In genomic region chr20:17611290-17611539, GRCh38 we compare ENCODE assay signal across 9 cellular contexts. TPM values are rescaled to one million over a fixed set of nuclear protein-coding genes. Genes with fewer than 3 reads are reported as not detected.
DNase-seq lines count a peak whose midpoint lies in the region; ATAC-seq, FAIRE-seq and TF ChIP-seq lines count a peak whose summit lies in the region.
"Had no signal": no experiment of that assay in that cellular context is flagged by ENCODE, and none has a peak within 500 bp of the region (broad histone marks: within the 10 kb centered on the region; RNA-seq: fewer than 3 reads in every experiment).

No MANE protein-coding gene starts in this region.

- H3K36me3 ChIP-seq in body of pancreas (replicated peaks in 1 of 2; ENCODE audit: insufficient read depth in 1 of 2, low read depth in 2 of 2): peaks cover 8 to 9% of the 10 kb centered on the region in 2 donors
- peaks cover 6% of the 10 kb centered on the region for H3K36me3 ChIP-seq in mucosa of descending colon (ENCODE audit: low read depth)

- no peak for FAIRE-seq in A549 (lab: Jason Lieb, UNC)
- FAIRE-seq: G401.6 had no signal

- TF ChIP-seq CTCF in A549 (IDR thresholded peaks at IDR 0.05): no peak
- TF ChIP-seq CTCF in body of pancreas (IDR thresholded peaks at IDR 0.05): peak in 1 of 7 experiments; percentile 60
- no peak for TF ChIP-seq CTCF in mucosa of descending colon (IDR thresholded peaks at IDR 0.05)

- H3K4me3 ChIP-seq in A549: no peak overlapping the region
- H3K4me3 ChIP-seq in body of pancreas: no peak overlapping the region
- H3K4me3 ChIP-seq in mucosa of descending colon: no peak overlapping the region

- H3K4me1 ChIP-seq in A549: peaks cover 18% of the 10 kb centered on the region; the same call in 2 of the 3 replicates
- H3K4me1 ChIP-seq in body of pancreas: peaks cover 65% of the 10 kb centered on the region
- peaks cover 45% of the 10 kb centered on the region for H3K4me1 ChIP-seq in mucosa of descending colon (ENCODE audit: low read depth)

- TF ChIP-seq POLR2A in A549 (IDR thresholded peaks at IDR 0.05; ENCODE audit: low read length) (no peak), body of pancreas (IDR thresholded peaks at IDR 0.05) (peak in 1 of 3 donors; percentile 12)

- no peak; a peak in 2 of 5 replicates for TF ChIP-seq RAD21 in A549 (conservative IDR thresholded peaks at IDR 0.05 in 1 of 2, IDR thresholded peaks at IDR 0.05 in 1 of 2)

- DNase-seq in A549 (ENCODE audit: low read depth in 1 of 2, low spot score in 1 of 2): peak in 1 of 2 experiments; percentile 66
- peak in 2 of 4 donors; percentile 76 to 77 for DNase-seq in body of pancreas
- DNase-seq in mucosa of descending colon: no peak
- DNase-seq in posterior vena cava (ENCODE audit: low spot score): no peak
- no peak for DNase-seq in NCI-H345 treated with DMSO at 0.1 percent for 48 hours (lab: John Stamatoyannopoulos, UW; ENCODE audit: unreplicated experiment)
- DNase-seq in foreskin melanocyte: no peak

- intact Hi-C loops in body of pancreas (cut with DNase I): no loop called here
- intact Hi-C loops in mucosa of descending colon (cut with DNase I, micrococcal nuclease): loop anchor here (10.0 kb wide), 2 partner anchors 76 to 106 kb away; partner anchors contain the start of gene BFSP1 (in 2 of the 2)
- intact Hi-C loops in posterior vena cava (cut with DNase I): loop anchor here in 1 of 2 donors (5.0 kb wide), 1 partner anchor 39 kb away; the partner anchor contains the start of gene DSTN

- H3K27ac ChIP-seq in A549: peak overlapping the region in 1 of 2 experiments; percentile 66; a peak in 2 of 6 replicates
- H3K27ac ChIP-seq in body of pancreas: peak overlapping the region; percentile 44 to 83 (median 68)

- POLR2A ChIA-PET in A549 (lab: Yijun Ruan, JAX): interaction anchor here (1.2 kb wide), 1 partner anchor 9 kb away, joined by 5 read pairs; no protein-coding TSS in a partner anchor

- H3K9me3 ChIP-seq in A549 (no peaks in the 10 kb centered on the region), body of pancreas (no peaks in the 10 kb centered on the region), mucosa of descending colon (no peaks in the 10 kb centered on the region)

- no peaks in the 10 kb centered on the region for H3K27me3 ChIP-seq in body of pancreas

- ATAC-seq in A549 (peak; percentile 63 to 73), HG03354 (IDR thresholded peaks at IDR 0.05; ENCODE audit: poor library complexity, severe bottlenecking, unreplicated experiment) (peak; percentile 37), body of pancreas (peak; percentile 61), mucosa of descending colon (peak; percentile 64), HG03565 (IDR thresholded peaks at IDR 0.05; ENCODE audit: unreplicated experiment) (no peak)

- TF ChIP-seq EP300 in A549 (IDR thresholded peaks at IDR 0.05): no peak

- 63% methylated on average over 6 of the region's 6 CpGs for WGBS in A549 (ENCODE audit: missing lambda C conversion rate)
- 20 to 24% methylated on average over 5 to 6 of the region's 6 CpGs for whole genome bisulfite sequencing in body of pancreas, 2 donors

- no peak overlapping the region for H3K4me2 ChIP-seq in A549

- CTCF ChIA-PET in A549 (lab: Yijun Ruan, JAX): interaction anchor here (0.8 to 2.4 kb wide), 17 partner anchors 8 to 384 kb away, joined by 3 to 31 read pairs (median 4); partner anchors contain the start of gene BFSP1

TF ChIP-seq in A549, 52 proteins besides CTCF, POLR2A, EP300 and RAD21:
- TF ChIP-seq MYC (IDR thresholded peaks at IDR 0.05; ENCODE audit: borderline replicate concordance, low read length) (no peak), RCOR1 (IDR thresholded peaks at IDR 0.05; ENCODE audit: low read depth, low read length) (no peak), HMGXB4 (CRISPR knock-in tag; IDR thresholded peaks at IDR 0.05; ENCODE audit: borderline replicate concordance) (no peak), RFX5 (IDR thresholded peaks at IDR 0.05) (no peak), MAX (IDR thresholded peaks at IDR 0.05) (no peak)
TF ChIP-seq in A549: peak in this region for 0.

RNA-seq across cellular contexts. Expression of gene DSTN, which starts 41.3 kb away (rescaled TPM):
- polyA plus RNA-seq in A549 (2011; rRNA removed) (425 and 544 TPM in 2 replicates), A549 (2017; fragmentation: RNase III; extraction: RNeasy Plus Mini Kit Qiagen cat#74134 plus additional on column Dnase treatment) (1,014 to 1,239 TPM (median 1,131 TPM) in 3 replicates)
- polyA plus RNA-seq in A549 (2012; cell fraction: cytosol; rRNA removed): 291 and 367 TPM in 2 replicates
- polyA plus RNA-seq in A549 (2012; cell fraction: nucleus; rRNA removed): 69.9 and 92.9 TPM in 2 replicates
- polyA minus RNA-seq in A549 (2011; rRNA and poly(A)+ RNA removed): 40.0 and 44.5 TPM in 2 replicates
- total RNA-seq in body of pancreas (100 to 1,000 TPM; 103 to 464 TPM), mucosa of descending colon (100 to 1,000 TPM; 261 to 946 (median 284) TPM), posterior vena cava (1,000 to 10,000 TPM; 1,245 to 1,338 TPM)
